In the genomic region with DNA sequence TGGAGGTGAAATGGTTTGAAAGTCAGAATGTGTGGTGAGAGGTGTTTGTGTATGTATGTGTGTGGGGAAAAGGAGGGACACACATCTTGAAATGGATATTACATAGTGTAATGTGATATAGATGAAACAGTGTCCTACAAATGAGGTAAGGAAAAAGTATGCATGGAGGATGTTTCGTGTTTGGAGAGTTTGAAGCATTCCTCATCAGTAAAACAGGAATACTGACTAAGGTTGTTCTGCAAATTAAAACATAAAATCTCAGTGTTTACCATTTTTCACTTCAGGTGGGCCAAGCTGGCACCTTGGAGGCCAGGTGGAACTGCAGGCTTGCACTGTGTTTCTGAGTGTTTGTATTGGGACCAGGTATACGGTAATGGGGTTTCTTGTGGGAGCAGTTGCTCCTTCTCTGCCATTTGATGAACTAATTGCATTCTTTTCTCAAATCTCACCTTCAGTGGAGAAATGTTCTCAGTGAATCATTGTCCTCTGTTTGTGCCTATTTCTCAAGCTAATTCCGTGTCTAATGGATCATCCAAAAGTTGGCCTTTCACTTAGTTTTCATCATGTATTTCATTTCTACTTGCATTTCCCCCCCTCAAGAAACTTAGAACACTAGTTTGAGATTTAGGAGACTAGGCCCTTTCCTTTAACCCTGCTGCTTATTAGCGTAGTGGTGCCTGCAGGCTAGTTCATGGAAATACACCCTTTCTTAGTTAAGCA, we compare ENCODE assay signal across 14 cellular contexts. TPM values are rescaled to one million over a fixed set of nuclear protein-coding genes. Genes with fewer than 3 reads are reported as not detected.
A peak's percentile ranks its signal among the peaks of the same experiment; 100 is the strongest.
DNase-seq lines count a peak whose midpoint lies in the region; ATAC-seq, FAIRE-seq and TF ChIP-seq lines count a peak whose summit lies in the region.
"Had no signal": no experiment of that assay in that cellular context is flagged by ENCODE, and none has a peak within 500 bp of the region (broad histone marks: within the 10 kb centered on the region; RNA-seq: fewer than 3 reads in every experiment).

No MANE protein-coding gene starts in this region.

- H3K9me3 ChIP-seq in endothelial cell of umbilical vein (replicated peaks; ENCODE audit: control insufficient read depth, insufficient read depth, low read length) = no peaks in the 10 kb centered on the region
- H3K9me3 ChIP-seq in skeletal muscle tissue (ENCODE audit: control insufficient read depth in 3 of 3, low read length in 3 of 3) = no peaks in the 10 kb centered on the region
- H3K9me3 ChIP-seq: pancreas had no signal

- dilution Hi-C loops in endothelial cell of umbilical vein (cut with MboI; ENCODE audit: extremely low pct_ligation_motif_present, low sequenced_read_pairs) = no loop called here

- ATAC-seq in activated T-cell treated with anti-CD3 and anti-CD28 coated beads, Interleukin-2, amount 50 U/mL, for 72 hours (replicated peaks in 1 of 2) = no peak
- ATAC-seq in GM21360 (IDR thresholded peaks at IDR 0.05; ENCODE audit: unreplicated experiment) (no peak), GM18870 (IDR thresholded peaks at IDR 0.05; ENCODE audit: unreplicated experiment) (no peak)

- H3K36me3 ChIP-seq in endothelial cell of umbilical vein (ENCODE audit: control insufficient read depth in 2 of 2, extremely low read depth in 1 of 2, insufficient read depth in 2 of 2, low read length in 2 of 2) = peaks cover 12 to 17% of the 10 kb centered on the region in 2 experiments
- H3K36me3 ChIP-seq in skeletal muscle tissue (ENCODE audit: control insufficient read depth in 3 of 3, insufficient read depth in 3 of 3, low read length in 3 of 3) = peaks cover 11 to 19% (median 12%) of the 10 kb centered on the region in 3 donors

- no peak for TF ChIP-seq POLR2A in endothelial cell of umbilical vein (IDR thresholded peaks at IDR 0.05; ENCODE audit: low read depth, low read length)

- peaks cover 2% of the 10 kb centered on the region for H3K79me2 ChIP-seq in endothelial cell of umbilical vein (ENCODE audit: control insufficient read depth, insufficient read depth, low read length)

- no peaks in the 10 kb centered on the region for H3K9me3 Mint-ChIP-seq in activated T-cell treated with anti-CD3 and anti-CD28 coated beads, Interleukin-2, amount 50 U/mL, for 72 hours

- H3K36me3 Mint-ChIP-seq in activated T-cell treated with anti-CD3 and anti-CD28 coated beads, Interleukin-2, amount 50 U/mL, for 72 hours (ENCODE audit: insufficient read depth in 2 of 2) = peaks cover 12 to 42% of the 10 kb centered on the region in 2 donors

- FAIRE-seq in endothelial cell of umbilical vein (lab: Jason Lieb, UNC) = no peak
- FAIRE-seq: pancreas, urothelium cell line had no signal

- H3K4me3 ChIP-seq in endothelial cell of umbilical vein (replicated peaks in 1 of 3; ENCODE audit: insufficient read depth in 1 of 3, low read depth in 1 of 3, low read length in 3 of 3) (no peak overlapping the region), skeletal muscle tissue (ENCODE audit: low read length in 3 of 3) (no peak overlapping the region)
- H3K4me3 ChIP-seq: pancreas, SJSA1 had no signal

- H3K27ac Mint-ChIP-seq in activated T-cell treated with anti-CD3 and anti-CD28 coated beads, Interleukin-2, amount 50 U/mL, for 72 hours = peak overlapping the region; percentile 69

- H3K27me3 ChIP-seq in endothelial cell of umbilical vein (ENCODE audit: control insufficient read depth in 2 of 2, insufficient read depth in 2 of 2, low read length in 2 of 2) (no peaks in the 10 kb centered on the region), skeletal muscle tissue (ENCODE audit: control insufficient read depth in 3 of 3, insufficient read depth in 3 of 3, low read length in 3 of 3) (no peaks in the 10 kb centered on the region)
- H3K27me3 ChIP-seq: pancreas had no signal

- peak overlapping the region; percentile 17 for H3K4me2 ChIP-seq in endothelial cell of umbilical vein (ENCODE audit: insufficient read depth, low read length)

- peaks cover 27% of the 10 kb centered on the region for H3K4me1 Mint-ChIP-seq in activated T-cell treated with anti-CD3 and anti-CD28 coated beads, Interleukin-2, amount 50 U/mL, for 72 hours (ENCODE audit: low read depth)

- DNase-seq in activated T-cell treated with anti-CD3 and anti-CD28 coated beads, Interleukin-2, amount 50 U/mL, for 72 hours = no peak
- DNase-seq in activated T-cell treated with anti-CD3 and anti-CD28 coated beads for 4 hours (no peak), OCI-M1 (lab: John Stamatoyannopoulos, UW) (peak; percentile 9), endothelial cell of umbilical vein (ENCODE audit: low read depth, low spot score) (no peak), 8988T (no peak)
- DNase-seq: activated effector memory CD4-positive, alpha-beta T cell treated with Interleukin-2 at 50 U/mL for 16 hours; H7; pancreas had no signal

- H3K27ac ChIP-seq in endothelial cell of umbilical vein (ENCODE audit: insufficient read depth, low read depth, low read length) = peak overlapping the region; percentile 35
- H3K27ac ChIP-seq in skeletal muscle tissue (ENCODE audit: low read depth, low read length) = no peak overlapping the region
- H3K27ac ChIP-seq: pancreas, SJSA1 had no signal

- peaks cover 2% of the 10 kb centered on the region for H4K20me1 ChIP-seq in endothelial cell of umbilical vein (replicated peaks; ENCODE audit: control insufficient read depth, extremely low read depth, insufficient read depth, low read length)

- no peak overlapping the region for H2AFZ ChIP-seq in endothelial cell of umbilical vein (ENCODE audit: low read depth, low read length)

- no peak for TF ChIP-seq CTCF in endothelial cell of umbilical vein (IDR thresholded peaks at IDR 0.05; ENCODE audit: extremely low read depth in 1 of 2, insufficient read depth in 1 of 2, low read depth in 1 of 2, low read length in 2 of 2)

- no peaks in the 10 kb centered on the region for H3K27me3 Mint-ChIP-seq in activated T-cell treated with anti-CD3 and anti-CD28 coated beads, Interleukin-2, amount 50 U/mL, for 72 hours (ENCODE audit: low read depth)

- CTCF ChIA-PET in endothelial cell of umbilical vein (lab: Charles Lee) = interaction anchor here (1.2 kb wide), 1 partner anchor 12 kb away, joined by 3 read pairs; no protein-coding TSS in a partner anchor

- no peak overlapping the region for H3K9ac ChIP-seq in endothelial cell of umbilical vein (replicated peaks; ENCODE audit: extremely low read depth, insufficient read depth, low read length)
- H3K9ac ChIP-seq in skeletal muscle tissue (ENCODE audit: low read depth in 1 of 3, low read length in 3 of 3) = peak overlapping the region in 2 of 3 donors; percentile 13 to 35

- H3K9me1 ChIP-seq in endothelial cell of umbilical vein (replicated peaks; ENCODE audit: control insufficient read depth, extremely low read depth, insufficient read depth, low read length) = no peaks in the 10 kb centered on the region

- POLR2A ChIA-PET in endothelial cell of umbilical vein (lab: Charles Lee) = interaction anchor here (0.7 kb wide), 1 partner anchor 68 kb away, joined by 7 read pairs; no protein-coding TSS in a partner anchor

- H3K4me1 ChIP-seq in endothelial cell of umbilical vein (ENCODE audit: control insufficient read depth, extremely low read depth, insufficient read depth, low read length) = peaks cover 27% of the 10 kb centered on the region
- peaks cover 19 to 25% (median 24%) of the 10 kb centered on the region in 3 donors for H3K4me1 ChIP-seq in skeletal muscle tissue (ENCODE audit: control insufficient read depth in 3 of 3, insufficient read depth in 3 of 3, low read length in 3 of 3)

- BruUV-seq in endothelial cell of umbilical vein (replicated peaks; lab: Mats Ljungman, UMichigan) = no TSS peak

- intact Hi-C loops in endothelial cell of umbilical vein (cut with micrococcal nuclease) = loop anchor here (5.0 kb wide), 1 partner anchor 33 kb away; no protein-coding TSS in a partner anchor

- no peak overlapping the region for H3K4me3 Mint-ChIP-seq in activated T-cell treated with anti-CD3 and anti-CD28 coated beads, Interleukin-2, amount 50 U/mL, for 72 hours

TF ChIP-seq in endothelial cell of umbilical vein, 7 proteins besides CTCF, POLR2A, EP300 and RAD21 (continues in another document):
- no peak for TF ChIP-seq GATA2 (IDR thresholded peaks at IDR 0.05; ENCODE audit: insufficient read depth, insufficient read length, low read depth, low read length)

RNA-seq across cellular contexts. Expression of gene TBKBP1, which starts 8.2 kb away (rescaled TPM):
- 10 to 100 TPM; 24.2 to 28.7 TPM for total RNA-seq in activated T-cell treated with anti-CD3 and anti-CD28 coated beads, Interleukin-2, amount 50 U/mL, for 72 hours
- 11.7 and 15.3 TPM in 2 replicates for total RNA-seq in endothelial cell of umbilical vein
- polyA plus RNA-seq in endothelial cell of umbilical vein = 7.0 and 7.2 TPM in 2 replicates
- 6.8 and 8.3 TPM in 2 replicates for polyA plus RNA-seq in endothelial cell of umbilical vein (2011; cell fraction: cytosol; rRNA removed)
- polyA plus RNA-seq in endothelial cell of umbilical vein (2011; cell fraction: nucleus; rRNA removed) = 31.1 and 36.6 TPM in 2 replicates
- polyA plus RNA-seq in endothelial cell of umbilical vein (2012) = 15.1 and 20.0 TPM in 2 replicates
- 4.3 and 9.9 TPM in 2 replicates for polyA minus RNA-seq in endothelial cell of umbilical vein
- polyA minus RNA-seq in endothelial cell of umbilical vein (2011; cell fraction: cytosol; rRNA and poly(A)+ RNA removed) = not detected
- 4.6 and 6.5 TPM in 2 replicates for polyA minus RNA-seq in endothelial cell of umbilical vein (2011; cell fraction: nucleus; rRNA and poly(A)+ RNA removed)
- total RNA-seq in skeletal muscle tissue = 7.8 TPM

RNA-seq across cellular contexts. Expression of gene KPNB1, which starts 36.0 kb away (rescaled TPM):
- 100 to 1,000 TPM; 581 to 729 TPM for total RNA-seq in activated T-cell treated with anti-CD3 and anti-CD28 coated beads, Interleukin-2, amount 50 U/mL, for 72 hours
- total RNA-seq in endothelial cell of umbilical vein (495 and 508 TPM in 2 replicates), skeletal muscle tissue (119 TPM)
- polyA plus RNA-seq in endothelial cell of umbilical vein = 108 and 119 TPM in 2 replicates
- 131 and 149 TPM in 2 replicates for polyA plus RNA-seq in endothelial cell of umbilical vein (2011; cell fraction: cytosol; rRNA removed)
- 215 and 290 TPM in 2 replicates for polyA plus RNA-seq in endothelial cell of umbilical vein (2011; cell fraction: nucleus; rRNA removed)
- 283 and 399 TPM in 2 replicates for polyA plus RNA-seq in endothelial cell of umbilical vein (2012)
- 310 and 339 TPM in 2 replicates for polyA minus RNA-seq in endothelial cell of umbilical vein
- 181 TPM for polyA minus RNA-seq in endothelial cell of umbilical vein (2011; cell fraction: cytosol; rRNA and poly(A)+ RNA removed)
- 113 and 201 TPM in 2 replicates for polyA minus RNA-seq in endothelial cell of umbilical vein (2011; cell fraction: nucleus; rRNA and poly(A)+ RNA removed)

RNA-seq across cellular contexts. Expression of gene TBX21, which starts 47.3 kb away (rescaled TPM):
- total RNA-seq in activated T-cell treated with anti-CD3 and anti-CD28 coated beads, Interleukin-2, amount 50 U/mL, for 72 hours = 10 to 100 TPM; 27.9 to 45.5 TPM
- total RNA-seq in endothelial cell of umbilical vein = not detected in 2 replicates
- polyA plus RNA-seq in endothelial cell of umbilical vein = not detected in 2 replicates
- polyA plus RNA-seq in endothelial cell of umbilical vein (2011; cell fraction: cytosol; rRNA removed) = not detected in 2 replicates
- polyA plus RNA-seq in endothelial cell of umbilical vein (2011; cell fraction: nucleus; rRNA removed) = not detected in 2 replicates
- not detected in 2 replicates for polyA plus RNA-seq in endothelial cell of umbilical vein (2012)
- not detected in 2 replicates for polyA minus RNA-seq in endothelial cell of umbilical vein
- polyA minus RNA-seq in endothelial cell of umbilical vein (2011; cell fraction: cytosol; rRNA and poly(A)+ RNA removed) = not detected
- polyA minus RNA-seq in endothelial cell of umbilical vein (2011; cell fraction: nucleus; rRNA and poly(A)+ RNA removed) = not detected in 2 replicates
- not detected for total RNA-seq in skeletal muscle tissue
- total RNA-seq: H7, lung microvascular endothelial cell, SJSA1 had no signal

Comparison
In these comparisons a context has a peak if more than half of its experiments do, and no peak if none do; other contexts are left out.
1. RNA of gene TBX21, which starts 47.3 kb away (total RNA-seq): 27.9 to 45.5 TPM in activated T-cell treated with anti-CD3 and anti-CD28 coated beads, Interleukin-2, amount 50 U/mL, for 72 hours; not detected in endothelial cell of umbilical vein and not detected in skeletal muscle tissue (single experiment); every median in the first group is over 10 times any median in the second.